Comparison of ENCODE assay signal across 1 cellular context in genomic region chr3:2937055-2937454, GRCh38.
TF ChIP-seq lines count a peak whose summit lies in the region.

No MANE protein-coding gene starts in this region.

TF ChIP-seq in GM23338, 12 proteins besides CTCF, POLR2A, EP300 and RAD21 (continued from another document):
- TF ChIP-seq ETS1 (IDR thresholded peaks at IDR 0.05): no peak
- TF ChIP-seq EZH2phosphoT487 (IDR thresholded peaks at IDR 0.05; ENCODE audit: unreplicated experiment): no peak
- no peak for TF ChIP-seq ZNF331 (CRISPR knock-in tag; IDR thresholded peaks at IDR 0.05; ENCODE audit: low read depth)
- no peak for TF ChIP-seq ZNF114 (CRISPR knock-in tag; IDR thresholded peaks at IDR 0.05)
- TF ChIP-seq, protein P1, sequence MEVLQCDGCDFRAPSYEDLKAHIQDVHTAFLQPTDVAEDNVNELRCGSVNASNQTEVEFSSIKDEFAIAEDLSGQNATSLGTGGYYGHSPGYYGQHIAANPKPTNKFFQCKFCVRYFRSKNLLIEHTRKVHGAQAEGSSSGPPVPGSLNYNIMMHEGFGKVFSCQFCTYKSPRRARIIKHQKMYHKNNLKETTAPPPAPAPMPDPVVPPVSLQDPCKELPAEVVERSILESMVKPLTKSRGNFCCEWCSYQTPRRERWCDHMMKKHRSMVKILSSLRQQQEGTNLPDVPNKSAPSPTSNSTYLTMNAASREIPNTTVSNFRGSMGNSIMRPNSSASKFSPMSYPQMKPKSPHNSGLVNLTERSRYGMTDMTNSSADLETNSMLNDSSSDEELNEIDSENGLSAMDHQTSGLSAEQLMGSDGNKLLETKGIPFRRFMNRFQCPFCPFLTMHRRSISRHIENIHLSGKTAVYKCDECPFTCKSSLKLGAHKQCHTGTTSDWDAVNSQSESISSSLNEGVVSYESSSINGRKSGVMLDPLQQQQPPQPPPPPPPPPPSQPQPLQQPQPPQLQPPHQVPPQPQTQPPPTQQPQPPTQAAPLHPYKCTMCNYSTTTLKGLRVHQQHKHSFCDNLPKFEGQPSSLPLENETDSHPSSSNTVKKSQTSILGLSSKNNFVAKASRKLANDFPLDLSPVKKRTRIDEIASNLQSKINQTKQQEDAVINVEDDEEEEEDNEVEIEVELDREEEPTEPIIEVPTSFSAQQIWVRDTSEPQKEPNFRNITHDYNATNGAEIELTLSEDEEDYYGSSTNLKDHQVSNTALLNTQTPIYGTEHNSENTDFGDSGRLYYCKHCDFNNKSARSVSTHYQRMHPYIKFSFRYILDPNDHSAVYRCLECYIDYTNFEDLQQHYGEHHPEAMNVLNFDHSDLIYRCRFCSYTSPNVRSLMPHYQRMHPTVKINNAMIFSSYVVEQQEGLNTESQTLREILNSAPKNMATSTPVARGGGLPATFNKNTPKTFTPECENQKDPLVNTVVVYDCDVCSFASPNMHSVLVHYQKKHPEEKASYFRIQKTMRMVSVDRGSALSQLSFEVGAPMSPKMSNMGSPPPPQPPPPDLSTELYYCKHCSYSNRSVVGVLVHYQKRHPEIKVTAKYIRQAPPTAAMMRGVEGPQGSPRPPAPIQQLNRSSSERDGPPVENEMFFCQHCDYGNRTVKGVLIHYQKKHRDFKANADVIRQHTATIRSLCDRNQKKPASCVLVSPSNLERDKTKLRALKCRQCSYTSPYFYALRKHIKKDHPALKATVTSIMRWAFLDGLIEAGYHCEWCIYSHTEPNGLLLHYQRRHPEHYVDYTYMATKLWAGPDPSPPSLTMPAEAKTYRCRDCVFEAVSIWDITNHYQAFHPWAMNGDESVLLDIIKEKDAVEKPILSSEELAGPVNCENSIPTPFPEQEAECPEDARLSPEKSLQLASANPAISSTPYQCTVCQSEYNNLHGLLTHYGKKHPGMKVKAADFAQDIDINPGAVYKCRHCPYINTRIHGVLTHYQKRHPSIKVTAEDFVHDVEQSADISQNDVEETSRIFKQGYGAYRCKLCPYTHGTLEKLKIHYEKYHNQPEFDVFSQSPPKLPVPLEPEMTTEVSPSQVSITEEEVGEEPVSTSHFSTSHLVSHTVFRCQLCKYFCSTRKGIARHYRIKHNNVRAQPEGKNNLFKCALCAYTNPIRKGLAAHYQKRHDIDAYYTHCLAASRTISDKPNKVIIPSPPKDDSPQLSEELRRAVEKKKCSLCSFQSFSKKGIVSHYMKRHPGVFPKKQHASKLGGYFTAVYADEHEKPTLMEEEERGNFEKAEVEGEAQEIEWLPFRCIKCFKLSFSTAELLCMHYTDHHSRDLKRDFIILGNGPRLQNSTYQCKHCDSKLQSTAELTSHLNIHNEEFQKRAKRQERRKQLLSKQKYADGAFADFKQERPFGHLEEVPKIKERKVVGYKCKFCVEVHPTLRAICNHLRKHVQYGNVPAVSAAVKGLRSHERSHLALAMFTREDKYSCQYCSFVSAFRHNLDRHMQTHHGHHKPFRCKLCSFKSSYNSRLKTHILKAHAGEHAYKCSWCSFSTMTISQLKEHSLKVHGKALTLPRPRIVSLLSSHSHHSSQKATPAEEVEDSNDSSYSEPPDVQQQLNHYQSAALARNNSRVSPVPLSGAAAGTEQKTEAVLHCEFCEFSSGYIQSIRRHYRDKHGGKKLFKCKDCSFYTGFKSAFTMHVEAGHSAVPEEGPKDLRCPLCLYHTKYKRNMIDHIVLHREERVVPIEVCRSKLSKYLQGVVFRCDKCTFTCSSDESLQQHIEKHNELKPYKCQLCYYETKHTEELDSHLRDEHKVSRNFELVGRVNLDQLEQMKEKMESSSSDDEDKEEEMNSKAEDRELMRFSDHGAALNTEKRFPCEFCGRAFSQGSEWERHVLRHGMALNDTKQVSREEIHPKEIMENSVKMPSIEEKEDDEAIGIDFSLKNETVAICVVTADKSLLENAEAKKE (CRISPR knock-in tag; IDR thresholded peaks at IDR 0.05): no peak
- TF ChIP-seq REST (IDR thresholded peaks at IDR 0.05; ENCODE audit: unreplicated experiment): no peak
- no peak for TF ChIP-seq CREB1 (CRISPR knock-in tag; IDR thresholded peaks at IDR 0.05; ENCODE audit: low read depth)
- no peak for TF ChIP-seq STAT1 (IDR thresholded peaks at IDR 0.05; ENCODE audit: unreplicated experiment)
- no peak for TF ChIP-seq JUNB (IDR thresholded peaks at IDR 0.05; ENCODE audit: unreplicated experiment)
- no peak for TF ChIP-seq NANOG (IDR thresholded peaks at IDR 0.05; ENCODE audit: borderline replicate concordance)
